22 cellular contexts compared by ENCODE assay signal in genomic region chr13:54185101-54185500, GRCh38.
"Had no signal": no experiment of that assay in that cellular context is flagged by ENCODE, and none has a peak within 500 bp of the region (broad histone marks: within the 10 kb centered on the region; RNA-seq: fewer than 3 reads in every experiment).

No MANE protein-coding gene starts in this region.

- H3K27me3 ChIP-seq: body of pancreas, cardiac muscle cell, foreskin keratinocyte, left lung, neutrophil, ovary, transverse colon, uterus had no signal

- H3K27ac ChIP-seq: body of pancreas, cardiac muscle cell, foreskin keratinocyte, left lung, neutrophil, ovary, prostate gland, transverse colon, uterus had no signal

- DNase-seq: activated CD4-positive, alpha-beta memory T cell treated with anti-CD3 and anti-CD28 coated beads, Interleukin-2, amount 10 ng/mL, durations not matched to agents 7 days and 5 days; activated CD4-positive, alpha-beta T cell treated with anti-CD3 and anti-CD28 coated beads, Interleukin-2, amount 10 ng/mL, durations not matched to agents 24 days and 14 days; activated CD4-positive, CD25-positive, alpha-beta regulatory T cell; activated CD8-positive, alpha-beta memory T cell treated with anti-CD3 and anti-CD28 coated beads, Interleukin-2, amount 10 ng/mL, durations not matched to agents 7 days and 5 days; activated gamma-delta T cell treated with Interleukin-2 at 50 U/mL for 16 hours; anterior cingulate cortex; foreskin keratinocyte; kidney glomerular epithelial cell; left lung; naive thymus-derived CD8-positive, alpha-beta T cell; ovary; stimulated activated CD4-positive, alpha-beta T cell treated with anti-CD3 and anti-CD28 coated beads, Interleukin-2, amount 100 ng/mL, for 48 hours; stimulated activated CD8-positive, alpha-beta memory T cell treated with anti-CD3 and anti-CD28 coated beads, Interleukin-4, amount 100 ng/mL, for 48 hours; stimulated activated naive B cell treated with anti-CD40 and anti-IgM and Interleukin-4, amounts not matched to agents 10 μg/mL and 1 μg/mL and 100 μg/mL, for 72 hours; T1000; transverse colon; uterus had no signal

- H3K36me3 ChIP-seq: cardiac muscle cell, left lung, neutrophil, ovary, prostate gland, transverse colon, uterus had no signal

- ATAC-seq: activated CD8-positive, alpha-beta memory T cell treated with anti-CD3 and anti-CD28 coated beads, Interleukin-2, amount 10 ng/mL, durations not matched to agents 7 days and 5 days; body of pancreas; left lung; naive thymus-derived CD8-positive, alpha-beta T cell; stimulated activated naive B cell treated with anti-CD40 and anti-IgM and Interleukin-4, amounts not matched to agents 10 μg/mL and 1 μg/mL and 100 μg/mL, for 72 hours had no signal

- H3K4me3 ChIP-seq: body of pancreas, cardiac muscle cell, left lung, lung, ovary, prostate gland, transverse colon, uterus had no signal

- H3K4me1 ChIP-seq: body of pancreas, foreskin keratinocyte, left lung, prostate gland, transverse colon, uterus had no signal

- H3K9me3 ChIP-seq: body of pancreas, neutrophil, ovary, prostate gland, uterus had no signal
